ENCODE assay signal across 10 cellular contexts in the genomic region with DNA sequence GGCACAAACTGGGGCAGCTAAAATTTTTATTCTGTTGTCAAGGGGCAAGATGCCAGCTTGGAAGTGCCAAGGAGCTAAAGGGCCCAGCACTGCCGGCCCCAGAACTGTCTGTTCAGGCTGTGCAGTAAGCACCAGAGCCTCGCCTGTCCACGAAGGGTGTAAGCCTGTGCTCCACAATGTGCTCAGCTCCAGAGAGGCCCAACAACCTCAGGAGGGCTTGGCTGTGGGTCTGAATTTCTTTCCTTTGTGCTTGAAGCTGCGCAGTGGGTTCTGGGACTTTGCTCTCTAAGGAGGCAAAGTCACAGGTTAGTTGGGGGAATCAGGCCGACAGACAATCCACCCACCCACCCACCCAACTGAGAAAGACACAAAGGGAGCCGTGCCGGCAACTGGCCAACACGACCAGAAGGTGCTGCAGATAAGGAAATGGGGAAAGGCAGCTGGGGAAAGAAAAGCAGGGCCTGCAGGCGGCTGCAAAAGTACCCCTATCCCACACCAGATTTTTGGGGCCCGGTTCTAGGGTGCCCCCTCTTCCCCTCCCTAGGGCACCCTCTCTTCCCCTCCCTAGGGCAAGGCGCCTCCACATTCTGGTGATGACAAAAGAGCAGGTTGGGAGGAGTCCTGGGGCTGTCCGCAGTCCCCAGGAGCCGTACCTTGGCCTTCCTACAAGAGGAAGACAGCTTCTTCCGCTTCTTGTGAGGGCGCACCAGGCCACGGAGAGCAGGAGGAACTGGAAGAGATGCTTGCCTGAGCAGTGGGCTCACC. TPM values are rescaled to one million over a fixed set of nuclear protein-coding genes. Genes with fewer than 3 reads are reported as not detected.
DNase-seq lines count a peak whose midpoint lies in the region; ATAC-seq and TF ChIP-seq lines count a peak whose summit lies in the region.
"Had no signal": no experiment of that assay in that cellular context is flagged by ENCODE, and none has a peak within 500 bp of the region (broad histone marks: within the 10 kb centered on the region; RNA-seq: fewer than 3 reads in every experiment).

No MANE protein-coding gene starts in this region.

- ATAC-seq in activated CD4-positive, alpha-beta T cell treated with anti-CD3 and anti-CD28 coated beads for 36 hours = peak; percentile 51
- ATAC-seq in HG03342 (IDR thresholded peaks at IDR 0.05; ENCODE audit: unreplicated experiment) = peak; percentile 28

- TF ChIP-seq CTCF in chondrocyte (IDR thresholded peaks at IDR 0.05) = peak; percentile 68
- TF ChIP-seq CTCF in spleen (IDR thresholded peaks at IDR 0.05 in 8 of 11, conservative IDR thresholded peaks at IDR 0.05 in 3 of 11) = peak in 7 of 11 experiments; percentile 3 to 71 (median 49)
- no peak for TF ChIP-seq CTCF in Caco-2 (IDR thresholded peaks at IDR 0.05; ENCODE audit: insufficient read depth in 1 of 2, low read depth in 1 of 2, low read length in 1 of 2, severe bottlenecking in 1 of 2, unreplicated experiment in 1 of 2)

- H3K36me3 Mint-ChIP-seq in activated CD4-positive, alpha-beta T cell treated with anti-CD3 and anti-CD28 coated beads for 36 hours (ENCODE audit: low read depth) = peaks cover 61% of the 10 kb centered on the region
- H3K36me3 Mint-ChIP-seq in chondrocyte (ENCODE audit: low read depth) (peaks cover 44% of the 10 kb centered on the region), Caco-2 (ENCODE audit: insufficient read depth, unreplicated experiment) (peaks cover 80% of the 10 kb centered on the region)

- H3K27ac Mint-ChIP-seq in activated CD4-positive, alpha-beta T cell treated with anti-CD3 and anti-CD28 coated beads for 36 hours = no peak overlapping the region
- H3K27ac Mint-ChIP-seq in chondrocyte (ENCODE audit: unreplicated experiment) = no peak overlapping the region
- H3K27ac Mint-ChIP-seq in Caco-2 (ENCODE audit: unreplicated experiment) = no peak overlapping the region

- no TSS peak for BruUV-seq in Caco-2 (replicated peaks; lab: Mats Ljungman, UMichigan)

- TF ChIP-seq POLR2A in spleen (IDR thresholded peaks at IDR 0.05) = no peak

- POLR2A ChIA-PET in activated CD4-positive, alpha-beta T cell treated with anti-CD3 and anti-CD28 coated beads for 36 hours (lab: Charles Lee) = interaction anchor here (1.0 to 1.5 kb wide), 2 partner anchors 8 to 75 kb away, joined by 3 to 7 read pairs; a partner anchor contains a TSS
- POLR2A ChIA-PET in Caco-2 (lab: Charles Lee) = interaction anchor here (0.5 to 1.2 kb wide), 3 partner anchors 8 to 433 kb away, joined by 3 to 7 read pairs (median 3); a partner anchor contains a TSS

- H3K9me3 ChIP-seq in spleen (no peaks in the 10 kb centered on the region), Caco-2 (no peaks in the 10 kb centered on the region)
- H3K9me3 ChIP-seq: thoracic aorta had no signal

- peak overlapping the region in 3 of 8 donors; percentile 34 to 57 (median 35) for H3K27ac ChIP-seq in spleen
- H3K27ac ChIP-seq: thoracic aorta had no signal

- H3K4me1 ChIP-seq in spleen (peaks cover 0 to 27% (median 9%) of the 10 kb centered on the region in 6 donors), Caco-2 (peaks cover 25% of the 10 kb centered on the region)

- no peaks in the 10 kb centered on the region for H3K9me3 Mint-ChIP-seq in activated CD4-positive, alpha-beta T cell treated with anti-CD3 and anti-CD28 coated beads for 36 hours (ENCODE audit: low read depth)
- H3K9me3 Mint-ChIP-seq in chondrocyte (ENCODE audit: low read depth) (no peaks in the 10 kb centered on the region), Caco-2 (ENCODE audit: unreplicated experiment) (no peaks in the 10 kb centered on the region)

- no peaks in the 10 kb centered on the region for H3K27me3 Mint-ChIP-seq in activated CD4-positive, alpha-beta T cell treated with anti-CD3 and anti-CD28 coated beads for 36 hours
- H3K27me3 Mint-ChIP-seq in chondrocyte (ENCODE audit: low read depth) (no peaks in the 10 kb centered on the region), Caco-2 (ENCODE audit: insufficient read depth, unreplicated experiment) (no peaks in the 10 kb centered on the region)

- peaks cover 17 to 81% (median 75%) of the 10 kb centered on the region in 6 donors for H3K36me3 ChIP-seq in spleen
- peaks cover 21% of the 10 kb centered on the region for H3K36me3 ChIP-seq in Caco-2 (ENCODE audit: control insufficient read depth, insufficient read depth, low read length)

- CTCF ChIA-PET in activated CD4-positive, alpha-beta T cell treated with anti-CD3 and anti-CD28 coated beads for 36 hours (lab: Charles Lee) = interaction anchor here (0.6 to 3.7 kb wide), 37 partner anchors 8 to 539 kb away, joined by 3 to 23 read pairs (median 4); a partner anchor contains a TSS
- CTCF ChIA-PET in Caco-2 (lab: Charles Lee) = interaction anchor here (0.5 to 2.5 kb wide), 10 partner anchors 8 to 435 kb away, joined by 3 to 10 read pairs (median 3); a partner anchor contains a TSS

- no peak for DNase-seq in activated CD4-positive, alpha-beta T cell treated with anti-CD3 and anti-CD28 coated beads for 36 hours
- no peak for DNase-seq in activated CD4-positive, alpha-beta T cell treated with anti-CD3 and anti-CD28 coated beads, Interleukin-2, amount 50 U/mL, for 4 hours
- DNase-seq in chondrocyte (ENCODE audit: low spot score) (peak; percentile 64), spleen (peak; percentile 71), putamen (ENCODE audit: low spot score) (no peak), NCI-H1092 treated with DMSO at 0.1 percent for 48 hours (lab: John Stamatoyannopoulos, UW) (no peak), Caco-2 (no peak)

- no peaks in the 10 kb centered on the region for H3K27me3 ChIP-seq in spleen (replicated peaks in 1 of 7)
- H3K27me3 ChIP-seq in Caco-2 (replicated peaks; ENCODE audit: control insufficient read depth, insufficient read depth, low read length) = no peaks in the 10 kb centered on the region

- intact Hi-C loops in activated CD4-positive, alpha-beta T cell treated with anti-CD3 and anti-CD28 coated beads for 36 hours (cut with DNase I, micrococcal nuclease) = loop anchor here (1.0 to 5.0 kb wide), 3 partner anchors 219 to 325 kb away; no protein-coding TSS in a partner anchor
- intact Hi-C loops in spleen (cut with DNase I; ENCODE audit: low total_unique reads) (loop anchor here (10.0 kb wide), 1 partner anchor 331 kb away; no protein-coding TSS in a partner anchor), Caco-2 (cut with micrococcal nuclease; ENCODE audit: unreplicated experiment) (loop anchor here (1.0 kb wide), 1 partner anchor 76 kb away; a partner anchor contains a TSS)

- no peak overlapping the region for H3K4me3 Mint-ChIP-seq in activated CD4-positive, alpha-beta T cell treated with anti-CD3 and anti-CD28 coated beads for 36 hours
- H3K4me3 Mint-ChIP-seq in chondrocyte (ENCODE audit: unreplicated experiment) = no peak overlapping the region
- H3K4me3 Mint-ChIP-seq in Caco-2 (ENCODE audit: unreplicated experiment) = no peak overlapping the region

- no peak overlapping the region for H3K4me3 ChIP-seq in spleen
- no peak overlapping the region for H3K4me3 ChIP-seq in Caco-2 (ENCODE audit: low read depth, low read length)
- H3K4me3 ChIP-seq: thoracic aorta had no signal

- 70 to 81% (median 74%) methylated on average over 13 to 16 of the region's 16 CpGs for WGBS in spleen, 5 donors

- H3K4me1 Mint-ChIP-seq in activated CD4-positive, alpha-beta T cell treated with anti-CD3 and anti-CD28 coated beads for 36 hours = peaks cover 6% of the 10 kb centered on the region
- no peaks in the 10 kb centered on the region for H3K4me1 Mint-ChIP-seq in chondrocyte (ENCODE audit: low read depth)
- H3K4me1 Mint-ChIP-seq in Caco-2 (ENCODE audit: low read depth, unreplicated experiment) = peaks cover 20% of the 10 kb centered on the region

RNA-seq across cellular contexts. Expression of a gene that starts 7.7 kb away (rescaled TPM):
- 100 to 1,000 TPM in 1 of 2 experiments, 10 to 100 TPM in 1; 98.5 to 104 TPM for total RNA-seq in activated CD4-positive, alpha-beta T cell treated with anti-CD3 and anti-CD28 coated beads for 36 hours
- total RNA-seq in chondrocyte = 48.7 to 52.7 TPM (median 49.9 TPM) in 3 replicates
- 10 to 100 TPM; 56.1 to 78.9 (median 60.9) TPM for total RNA-seq in spleen
- 100 to 1,000 TPM in 2 of 3 donors, 10 to 100 TPM in 1; 70.0 to 130 (median 105) TPM for polyA plus RNA-seq in spleen
- 135 and 154 TPM in 2 replicates for total RNA-seq in Caco-2 (2022)

RNA-seq across cellular contexts. Expression of a gene that starts 16.1 kb away (rescaled TPM):
- total RNA-seq in activated CD4-positive, alpha-beta T cell treated with anti-CD3 and anti-CD28 coated beads for 36 hours = 10 to 100 TPM; 71.6 to 73.0 TPM
- 55.1 to 65.9 TPM (median 55.6 TPM) in 3 replicates for total RNA-seq in chondrocyte
- total RNA-seq in spleen = 100 to 1,000 TPM in 2 of 7 donors, 10 to 100 TPM in 5; 55.4 to 105 (median 66.6) TPM
- polyA plus RNA-seq in spleen = 10 to 100 TPM; 26.1 to 34.7 (median 28.7) TPM
- 93.4 and 96.6 TPM in 2 replicates for total RNA-seq in Caco-2 (2022)

RNA-seq across cellular contexts. Expression of a gene that starts 24.8 kb away (rescaled TPM):
- under 1 TPM in 1 of 2 experiments, not detected in 1; 0.04 TPM for total RNA-seq in activated CD4-positive, alpha-beta T cell treated with anti-CD3 and anti-CD28 coated beads for 36 hours
- total RNA-seq in chondrocyte (not detected in 3 replicates), spleen (under 1 TPM in 1 of 7 donors, not detected in 6; 0.07 TPM), Caco-2 (2022) (5.9 and 6.5 TPM in 2 replicates)
- under 1 TPM; 0.02 to 0.03 (median 0.03) TPM for polyA plus RNA-seq in spleen
- total RNA-seq: glomerular endothelial cell had no signal

RNA-seq across cellular contexts. Expression of a gene that starts 40.5 kb away (rescaled TPM):
- 10 to 100 TPM; 80.3 to 90.1 TPM for total RNA-seq in activated CD4-positive, alpha-beta T cell treated with anti-CD3 and anti-CD28 coated beads for 36 hours
- 80.0 to 128 TPM (median 83.7 TPM) in 3 replicates for total RNA-seq in chondrocyte
- total RNA-seq in spleen = 100 to 1,000 TPM in 2 of 7 donors, 10 to 100 TPM in 5; 78.2 to 120 (median 91.6) TPM
- polyA plus RNA-seq in spleen = 10 to 100 TPM; 15.7 to 32.3 (median 15.9) TPM
- 62.1 and 64.5 TPM in 2 replicates for total RNA-seq in Caco-2 (2022)

Comparison
In these comparisons a context has a peak if more than half of its experiments do, and no peak if none do; other contexts are left out.
1. DNase-seq: peak in chondrocyte (single experiment) and spleen (single experiment); none in activated CD4-positive, alpha-beta T cell treated with anti-CD3 and anti-CD28 coated beads for 36 hours (single experiment), activated CD4-positive, alpha-beta T cell treated with anti-CD3 and anti-CD28 coated beads, Interleukin-2, amount 50 U/mL, for 4 hours (0 of 2), putamen (single experiment), NCI-H1092 treated with DMSO at 0.1 percent for 48 hours (single experiment) and Caco-2 (0 of 2).
2. CTCF ChIP-seq: peak in chondrocyte (single experiment) and spleen (7 of 11); none in Caco-2 (0 of 2).